1 cellular context compared by ENCODE assay signal in genomic region chr1:58549231-58549958, GRCh38.
TF ChIP-seq lines count a peak whose summit lies in the region.

No MANE protein-coding gene starts in this region.

TF ChIP-seq in HepG2, 621 proteins besides CTCF, POLR2A, EP300 and RAD21 (continued from another document):
- TF ChIP-seq GMEB2 (CRISPR knock-in tag; IDR thresholded peaks at IDR 0.05; ENCODE audit: low read depth) (no peak), ZNF704 (CRISPR knock-in tag; IDR thresholded peaks at IDR 0.05; ENCODE audit: borderline replicate concordance) (no peak), EHMT2 (IDR thresholded peaks at IDR 0.05; ENCODE audit: borderline replicate concordance, low read depth, low read length) (no peak), ZNF788 (CRISPR knock-in tag; IDR thresholded peaks at IDR 0.05; ENCODE audit: borderline replicate concordance) (no peak), HMGXB4 (CRISPR knock-in tag; IDR thresholded peaks at IDR 0.05; ENCODE audit: borderline replicate concordance in 1 of 2, low read depth in 1 of 2) (no peak), GLMP (CRISPR knock-in tag; IDR thresholded peaks at IDR 0.05; ENCODE audit: borderline replicate concordance) (no peak), TFDP1 (CRISPR knock-in tag; IDR thresholded peaks at IDR 0.05; ENCODE audit: borderline replicate concordance) (no peak), ZNF180 (CRISPR knock-in tag; IDR thresholded peaks at IDR 0.05; ENCODE audit: borderline replicate concordance, low read depth) (no peak), ZNF343 (CRISPR knock-in tag; IDR thresholded peaks at IDR 0.05) (no peak), MIXL1 (CRISPR knock-in tag; IDR thresholded peaks at IDR 0.05) (no peak), ATF6 (CRISPR knock-in tag; conservative IDR thresholded peaks at IDR 0.05) (no peak), ARNT (IDR thresholded peaks at IDR 0.05) (no peak), GABPA (IDR thresholded peaks at IDR 0.05; ENCODE audit: low read depth, low read length) (no peak), GABPA (CRISPR knock-in tag; IDR thresholded peaks at IDR 0.05; ENCODE audit: low read depth) (no peak), ADNP (CRISPR knock-in tag; IDR thresholded peaks at IDR 0.05) (no peak), ZNF747 (CRISPR knock-in tag; IDR thresholded peaks at IDR 0.05; ENCODE audit: borderline replicate concordance) (no peak), PRPF4 (IDR thresholded peaks at IDR 0.05; ENCODE audit: low read depth, low read length, poor library complexity, severe bottlenecking) (no peak), CERS6 (CRISPR knock-in tag; IDR thresholded peaks at IDR 0.05) (no peak), KLF16 (CRISPR knock-in tag; IDR thresholded peaks at IDR 0.05) (no peak)
